In the genomic region with DNA sequence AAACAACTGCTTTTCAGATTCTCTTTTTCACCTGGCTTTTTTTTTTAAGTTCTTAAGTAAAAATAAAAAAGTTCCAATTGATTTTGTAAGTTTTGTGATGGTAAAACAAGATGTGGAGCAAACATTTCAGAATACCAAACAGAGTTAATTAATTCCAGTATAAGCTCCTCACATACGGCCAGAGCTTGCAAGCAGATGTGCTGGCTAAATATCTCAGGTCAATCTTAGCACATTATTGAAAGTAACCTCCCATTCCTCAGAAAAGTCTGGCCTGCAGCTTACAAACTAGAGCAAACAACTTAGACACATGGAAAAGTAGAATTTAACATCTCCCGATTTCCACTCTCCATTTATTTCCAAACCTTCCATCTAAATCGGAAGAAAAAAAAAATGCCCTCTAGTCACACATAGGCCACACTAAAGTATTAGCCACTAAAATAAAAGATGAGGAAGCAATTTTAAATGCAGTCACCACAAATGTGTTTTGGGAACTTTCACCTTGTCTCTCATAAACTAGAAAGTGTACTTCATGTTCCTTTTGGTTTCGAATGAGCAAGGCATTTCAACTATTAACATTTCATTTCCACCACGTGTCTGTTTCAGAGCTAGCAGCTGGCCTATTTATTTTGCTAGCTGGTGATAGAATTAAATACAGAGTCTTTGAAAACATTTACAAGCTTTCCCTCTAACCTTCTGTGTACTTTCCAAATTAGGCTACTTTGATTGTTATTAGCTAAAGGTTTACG, we compare ENCODE assay signal across 10 cellular contexts.
DNase-seq lines count a peak whose midpoint lies in the region; ATAC-seq and TF ChIP-seq lines count a peak whose summit lies in the region.
"Had no signal": no experiment of that assay in that cellular context is flagged by ENCODE, and none has a peak within 500 bp of the region (broad histone marks: within the 10 kb centered on the region; RNA-seq: fewer than 3 reads in every experiment).

No MANE protein-coding gene starts in this region.

- H3K79me2 ChIP-seq in fibroblast of lung (ENCODE audit: control insufficient read depth, insufficient read depth, low read length) (no peaks in the 10 kb centered on the region), PC-9 (ENCODE audit: low read depth) (no peaks in the 10 kb centered on the region)

- BruUV-seq in PC-9 (replicated peaks; lab: Mats Ljungman, UMichigan) = no TSS peak

- POLR2A ChIA-PET in PC-9 (lab: Charles Lee; ENCODE audit: unreplicated experiment) = no interaction called here

- no peak overlapping the region for H3K27ac ChIP-seq in fibroblast of lung (ENCODE audit: insufficient read depth, low read length)
- peak overlapping the region; percentile 69 for H3K27ac ChIP-seq in suprapubic skin
- no peak overlapping the region for H3K27ac ChIP-seq in PC-9

- H3K27me3 ChIP-seq in fibroblast of lung (ENCODE audit: control insufficient read depth, insufficient read depth, low read length) (no peaks in the 10 kb centered on the region), suprapubic skin (no peaks in the 10 kb centered on the region), PC-9 (ENCODE audit: insufficient read depth, low read depth) (no peaks in the 10 kb centered on the region)

- CTCF ChIA-PET in PC-9 (lab: Charles Lee) = no interaction called here

- no peak for TF ChIP-seq EP300 in suprapubic skin (IDR thresholded peaks at IDR 0.05)

- H3K9me3 ChIP-seq in fibroblast of lung (ENCODE audit: control insufficient read depth, insufficient read depth, low read depth, low read length) = no peaks in the 10 kb centered on the region
- H3K9me3 ChIP-seq in suprapubic skin = no peaks in the 10 kb centered on the region
- no peaks in the 10 kb centered on the region for H3K9me3 ChIP-seq in PC-9 (ENCODE audit: insufficient read depth, low read depth)

- DNase-seq in GM19240 (ENCODE audit: insufficient read length, low spot score) (peak; percentile 8), fibroblast of lung (ENCODE audit: low read depth in 2 of 2) (peak in 1 of 2 donors; percentile 67), suprapubic skin (ENCODE audit: low spot score in 2 of 2) (no peak), PC-9 (no peak), activated gamma-delta T cell (lab: John Stamatoyannopoulos, UW) (no peak), omental fat pad (ENCODE audit: low spot score) (no peak)
- no peak for DNase-seq in activated CD4-positive, CD25-positive, alpha-beta regulatory T cell (lab: John Stamatoyannopoulos, UW)
- DNase-seq: effector memory CD4-positive, alpha-beta T cell; occipital lobe had no signal

- no peaks in the 10 kb centered on the region for H3F3A ChIP-seq in PC-9 (ENCODE audit: insufficient read depth, low read depth)

- TF ChIP-seq POLR2A in suprapubic skin (IDR thresholded peaks at IDR 0.05) = no peak

- no peaks in the 10 kb centered on the region for H3K9me2 ChIP-seq in PC-9 (ENCODE audit: insufficient read depth)

- no peak for TF ChIP-seq CTCF in fibroblast of lung (conservative IDR thresholded peaks at IDR 0.05 in 1 of 2, IDR thresholded peaks at IDR 0.05 in 1 of 2; ENCODE audit: low read depth in 1 of 2, low read length in 2 of 2)
- TF ChIP-seq CTCF in suprapubic skin (IDR thresholded peaks at IDR 0.05) = no peak
- no peak for TF ChIP-seq CTCF in PC-9 (conservative IDR thresholded peaks at IDR 0.05)
- TF ChIP-seq CTCF in omental fat pad (IDR thresholded peaks at IDR 0.05) = no peak

- whole genome bisulfite sequencing in suprapubic skin = 65% methylated on average over 6 of the region's 6 CpGs

- H4K20me1 ChIP-seq in fibroblast of lung (ENCODE audit: control insufficient read depth, extremely low read depth, insufficient read depth, low read length) = no peaks in the 10 kb centered on the region
- no peaks in the 10 kb centered on the region for H4K20me1 ChIP-seq in PC-9 (ENCODE audit: insufficient read depth)

- no peak overlapping the region for H3K9ac ChIP-seq in fibroblast of lung (ENCODE audit: insufficient read depth, low read length)

- H3K4me1 ChIP-seq in fibroblast of lung (ENCODE audit: control insufficient read depth, extremely low read depth, insufficient read depth, low read length) (no peaks in the 10 kb centered on the region), suprapubic skin (peaks cover 11% of the 10 kb centered on the region), PC-9 (replicated peaks; ENCODE audit: insufficient read depth) (0 out of 2 replicates have a peak, but pooled peaks cover 7% of the 10 kb centered on the region)

- ATAC-seq in HG03342 (IDR thresholded peaks at IDR 0.05; ENCODE audit: unreplicated experiment) (peak; percentile 70), omental fat pad (ENCODE audit: low FRiP score) (no peak)

- H3K4me2 ChIP-seq in fibroblast of lung (ENCODE audit: extremely low read depth, insufficient read depth, low read length) (peak overlapping the region; percentile 52), PC-9 (no peak overlapping the region)

- intact Hi-C loops in PC-9 (cut with micrococcal nuclease; ENCODE audit: unreplicated experiment) = no loop called here

- H2AFZ ChIP-seq in fibroblast of lung (ENCODE audit: low read length) = no peak overlapping the region
- no peak overlapping the region for H2AFZ ChIP-seq in PC-9

- H3K4me3 ChIP-seq in fibroblast of lung (replicated peaks in 1 of 4; ENCODE audit: control extremely low read depth in 1 of 4, insufficient read depth in 1 of 4, low read depth in 3 of 4, low read length in 4 of 4) (no peak overlapping the region), suprapubic skin (no peak overlapping the region), PC-9 (no peak overlapping the region)

- H3K36me3 ChIP-seq in fibroblast of lung (ENCODE audit: control insufficient read depth, insufficient read depth, low read length) (no peaks in the 10 kb centered on the region), suprapubic skin (no peaks in the 10 kb centered on the region), PC-9 (ENCODE audit: low read depth) (no peaks in the 10 kb centered on the region)
